In the genomic region with DNA sequence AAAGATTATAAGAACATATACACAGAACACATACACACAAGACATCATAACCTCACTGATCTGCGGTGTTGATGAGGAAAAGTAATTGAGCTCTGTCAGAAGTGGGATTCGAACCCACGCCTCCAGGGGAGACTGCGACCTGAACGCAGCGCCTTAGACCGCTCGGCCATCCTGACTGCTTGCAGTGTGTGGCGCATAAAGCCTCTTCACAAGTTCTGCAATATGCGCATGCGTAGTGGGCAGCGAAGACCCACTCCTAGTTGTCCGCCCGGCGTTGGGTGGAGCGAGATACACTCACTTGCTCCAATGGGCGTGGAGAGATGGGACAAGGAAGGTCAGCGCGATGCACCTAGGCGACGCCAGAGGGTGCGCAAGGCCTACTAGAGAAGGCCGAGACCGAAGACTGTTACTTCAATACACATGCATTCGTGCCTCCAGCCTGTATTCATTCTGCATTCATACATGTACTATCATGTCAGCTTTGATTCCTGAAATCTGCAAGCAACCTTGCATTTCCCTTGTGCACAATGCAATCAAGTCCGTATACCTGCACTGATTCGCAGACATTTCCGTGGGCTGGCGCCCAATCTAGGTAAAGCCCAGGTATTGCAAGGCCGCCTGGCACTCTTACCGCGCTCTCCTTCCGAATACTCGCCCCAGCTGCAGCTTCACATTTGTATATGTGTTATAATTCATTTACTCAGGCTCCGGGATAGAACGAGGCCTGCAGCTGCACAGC, we compare ENCODE assay signal across 8 cellular contexts. TPM values are rescaled to one million over a fixed set of nuclear protein-coding genes. Genes with fewer than 3 reads are reported as not detected.
DNase-seq lines count a peak whose midpoint lies in the region; ATAC-seq and TF ChIP-seq lines count a peak whose summit lies in the region.

No MANE protein-coding gene starts in this region.

- intact Hi-C loops in aorta (cut with DNase I): loop anchor here (1.0 to 5.0 kb wide), 5 partner anchors 55 to 222 kb away; a partner anchor contains a TSS

- no peaks in the 10 kb centered on the region for H3K36me3 ChIP-seq in hepatocyte (replicated peaks; ENCODE audit: insufficient read depth, low read depth)
- H3K36me3 ChIP-seq in aorta (ENCODE audit: control insufficient read depth in 1 of 2, insufficient read depth in 2 of 2, low read length in 1 of 2): no peaks in the 10 kb centered on the region

- H3K27me3 ChIP-seq in hepatocyte (no peaks in the 10 kb centered on the region), aorta (ENCODE audit: control insufficient read depth in 1 of 2, insufficient read depth in 2 of 2, low read length in 1 of 2) (no peaks in the 10 kb centered on the region)

- TF ChIP-seq CTCF in astrocyte of the spinal cord (IDR thresholded peaks at IDR 0.05; ENCODE audit: low read depth, low read length): peak; percentile 94
- TF ChIP-seq CTCF in hepatocyte (IDR thresholded peaks at IDR 0.05; ENCODE audit: poor library complexity): peak; percentile 99

- H3K4me1 ChIP-seq in hepatocyte (ENCODE audit: insufficient read depth): peaks cover 15% of the 10 kb centered on the region
- peaks cover 0 to 3% of the 10 kb centered on the region in 2 donors for H3K4me1 ChIP-seq in aorta (ENCODE audit: control insufficient read depth in 1 of 2, insufficient read depth in 2 of 2, low read length in 2 of 2)

- H3K4me2 ChIP-seq in hepatocyte: peak overlapping the region; percentile 69

- WGBS in hepatocyte (ENCODE audit: low lambda C conversion rate, missing lambda C conversion rate): 8% methylated on average over 36 of the region's 36 CpGs
- 8 to 10% methylated on average over 36 of the region's 36 CpGs for WGBS in aorta, 2 donors

- peak overlapping the region; percentile 12 for H2AFZ ChIP-seq in hepatocyte

- no peaks in the 10 kb centered on the region for H3K79me2 ChIP-seq in hepatocyte

- H3K27ac ChIP-seq in hepatocyte (peak overlapping the region; percentile 79), aorta (ENCODE audit: low read depth in 1 of 2, low read length in 2 of 2) (no peak overlapping the region)

- H4K20me1 ChIP-seq in hepatocyte (ENCODE audit: insufficient read depth, poor library complexity, severe bottlenecking): no peaks in the 10 kb centered on the region

- TF ChIP-seq POLR2A in GM18505 (IDR thresholded peaks at IDR 0.05; ENCODE audit: borderline replicate concordance, extremely low read depth, insufficient read depth, insufficient read length): peak; percentile 47

- H3K4me3 ChIP-seq in astrocyte of the spinal cord (ENCODE audit: low read depth, low read length) (peak overlapping the region; percentile 56), hepatocyte (peak overlapping the region; percentile 4), aorta (ENCODE audit: low read length in 2 of 2) (peak overlapping the region in 1 of 2 donors; percentile 18)

- ATAC-seq in GM18505 (IDR thresholded peaks at IDR 0.05; ENCODE audit: unreplicated experiment) (peak; percentile 79), HG03025 (IDR thresholded peaks at IDR 0.05; ENCODE audit: low FRiP score, unreplicated experiment) (peak; percentile 76), aorta (ENCODE audit: low FRiP score) (peak; percentile 96)

- no peaks in the 10 kb centered on the region for H3K9me2 ChIP-seq in hepatocyte (replicated peaks; ENCODE audit: insufficient read depth)

- DNase-seq in NCI-H2029 (lab: John Stamatoyannopoulos, UW) (peak; percentile 93), T-helper 9 cell (peak; percentile 98), astrocyte of the spinal cord (ENCODE audit: low read depth, low spot score) (peak; percentile 99), hepatocyte (ENCODE audit: low spot score) (peak; percentile 99), putamen (ENCODE audit: low spot score) (peak; percentile 99), aorta (peak; percentile 99)

- in situ Hi-C loops in astrocyte of the spinal cord (cut with HindIII; ENCODE audit: low sequenced_read_pairs): no loop called here

- H3K9me3 ChIP-seq in hepatocyte (ENCODE audit: low read depth) (no peaks in the 10 kb centered on the region), aorta (ENCODE audit: control insufficient read depth, low read length) (no peaks in the 10 kb centered on the region)

RNA-seq across cellular contexts. Expression of a gene that starts 16.1 kb away (rescaled TPM):
- 42.3 and 49.5 TPM in 2 replicates for total RNA-seq in hepatocyte
- 31.0 and 38.7 TPM in 2 replicates for polyA plus RNA-seq in hepatocyte
- total RNA-seq in aorta: 1 to 10 TPM; 2.2 to 2.6 TPM
- 1 to 10 TPM; 3.0 to 7.6 TPM for polyA plus RNA-seq in aorta

RNA-seq across cellular contexts. Expression of a gene that starts 55.5 kb away (rescaled TPM):
- total RNA-seq in hepatocyte (92.6 and 105 TPM in 2 replicates), aorta (10 to 100 TPM; 39.1 to 47.5 TPM)
- polyA plus RNA-seq in hepatocyte (102 and 104 TPM in 2 replicates), aorta (10 to 100 TPM; 42.1 to 65.4 TPM)

RNA-seq across cellular contexts. Expression of a gene that starts 58.0 kb away (rescaled TPM):
- total RNA-seq in hepatocyte (0.13 TPM in 1 of 2 replicates, not detected in the other), aorta (under 1 TPM; 0.24 to 0.29 TPM)
- polyA plus RNA-seq in hepatocyte (not detected in 2 replicates), aorta (under 1 TPM in 1 of 2 donors, not detected in 1; 0.08 TPM)

Comparison
In these comparisons a context has a peak if more than half of its experiments do, and no peak if none do; other contexts are left out.
1. RNA of a gene that starts 16.1 kb away (total RNA-seq): 42.3 to 49.5 TPM in hepatocyte; 2.2 to 2.6 TPM in aorta; every median in the first group is over 10 times any median in the second.
2. Peak in every context shown above with its lines, with median percentiles within 50 percentile points of each other: ATAC-seq and DNase-seq.